1 cellular context compared by ENCODE assay signal in genomic region chr9:129442791-129443511, GRCh38.
TF ChIP-seq lines count a peak whose summit lies in the region.

No MANE protein-coding gene starts in this region.

TF ChIP-seq in HepG2, 621 proteins besides CTCF, POLR2A, EP300 and RAD21 (continued from another document and continues in another):
- TF ChIP-seq LBX2 (CRISPR knock-in tag; IDR thresholded peaks at IDR 0.05; ENCODE audit: borderline replicate concordance) (no peak), ZNF10 (CRISPR knock-in tag; IDR thresholded peaks at IDR 0.05; ENCODE audit: borderline replicate concordance, low read depth) (no peak), CREM (IDR thresholded peaks at IDR 0.05) (0 out of 2 replicates have a peak, but pooled peaks have one; percentile 30), CREM (CRISPR knock-in tag; IDR thresholded peaks at IDR 0.05) (no peak), ZNF607 (CRISPR knock-in tag; IDR thresholded peaks at IDR 0.05; ENCODE audit: borderline replicate concordance) (no peak), CEBPB (IDR thresholded peaks at IDR 0.05; ENCODE audit: borderline replicate concordance, low read depth, low read length) (no peak), ZFY (CRISPR knock-in tag; IDR thresholded peaks at IDR 0.05) (peak; percentile 22; the same call in 1 of the 2 replicates), NR0B2 (CRISPR knock-in tag; IDR thresholded peaks at IDR 0.05) (0 out of 2 replicates have a peak, but pooled peaks have one; percentile 56), ATF7-NPFF (CRISPR knock-in tag; IDR thresholded peaks at IDR 0.05; ENCODE audit: low read depth) (no peak), CBX2 (IDR thresholded peaks at IDR 0.05; ENCODE audit: low read depth, low read length) (no peak), CBX2 (CRISPR knock-in tag; IDR thresholded peaks at IDR 0.05; ENCODE audit: low read depth) (0 out of 2 replicates have a peak, but pooled peaks have one; percentile 58), ZNF660 (CRISPR knock-in tag; IDR thresholded peaks at IDR 0.05; ENCODE audit: borderline replicate concordance, low read depth) (no peak), ZNF580 (CRISPR knock-in tag; IDR thresholded peaks at IDR 0.05; ENCODE audit: borderline replicate concordance, low read depth) (no peak), ZNF546 (CRISPR knock-in tag; conservative IDR thresholded peaks at IDR 0.05) (no peak), KIAA2018 (CRISPR knock-in tag; IDR thresholded peaks at IDR 0.05; ENCODE audit: borderline replicate concordance) (no peak), ZNF570 (CRISPR knock-in tag; IDR thresholded peaks at IDR 0.05; ENCODE audit: borderline replicate concordance) (no peak), RFXANK (CRISPR knock-in tag; IDR thresholded peaks at IDR 0.05) (no peak), IRF2 (CRISPR knock-in tag; IDR thresholded peaks at IDR 0.05) (no peak), ZNF740 (CRISPR knock-in tag; IDR thresholded peaks at IDR 0.05) (no peak), GLMP (CRISPR knock-in tag; IDR thresholded peaks at IDR 0.05; ENCODE audit: borderline replicate concordance) (no peak), PPARG (CRISPR knock-in tag; conservative IDR thresholded peaks at IDR 0.05) (no peak; the same call in 1 of the 2 replicates), SKI (IDR thresholded peaks at IDR 0.05; ENCODE audit: partially characterized antibody) (peak; percentile 25), GATAD1 (CRISPR knock-in tag; IDR thresholded peaks at IDR 0.05) (no peak), KAT8 (CRISPR knock-in tag; IDR thresholded peaks at IDR 0.05) (no peak; the same call in 1 of the 2 replicates), E2F2 (CRISPR knock-in tag; IDR thresholded peaks at IDR 0.05; ENCODE audit: borderline replicate concordance) (no peak), KDM4B (CRISPR knock-in tag; IDR thresholded peaks at IDR 0.05) (no peak), SALL2 (CRISPR knock-in tag; IDR thresholded peaks at IDR 0.05) (no peak), HOXA3 (CRISPR knock-in tag; IDR thresholded peaks at IDR 0.05) (peak; percentile 73; the same call in 1 of the 2 replicates), ISL2 (CRISPR knock-in tag; IDR thresholded peaks at IDR 0.05) (peak; percentile 37; the same call in 1 of the 2 replicates), CENPT (CRISPR knock-in tag; IDR thresholded peaks at IDR 0.05; ENCODE audit: low read depth) (no peak), ZNF879 (CRISPR knock-in tag; IDR thresholded peaks at IDR 0.05) (no peak), ZNF589 (CRISPR knock-in tag; conservative IDR thresholded peaks at IDR 0.05) (no peak), HOXD1 (CRISPR knock-in tag; IDR thresholded peaks at IDR 0.05) (no peak), MAFK (conservative IDR thresholded peaks at IDR 0.05 in 1 of 2, IDR thresholded peaks at IDR 0.05 in 1 of 2; ENCODE audit: low read length in 2 of 2) (no peak), ZSCAN30 (CRISPR knock-in tag; IDR thresholded peaks at IDR 0.05) (no peak), ZNF230 (CRISPR knock-in tag; IDR thresholded peaks at IDR 0.05) (no peak), ZNF549 (CRISPR knock-in tag; IDR thresholded peaks at IDR 0.05) (no peak), NCOA1 (CRISPR knock-in tag; IDR thresholded peaks at IDR 0.05) (no peak), ZNF33B (CRISPR knock-in tag; IDR thresholded peaks at IDR 0.05) (0 out of 2 replicates have a peak, but pooled peaks have one; percentile 13), RARA (CRISPR knock-in tag; IDR thresholded peaks at IDR 0.05) (peak; percentile 60), POGZ (CRISPR knock-in tag; IDR thresholded peaks at IDR 0.05) (0 out of 2 replicates have a peak, but pooled peaks have one; percentile 41), BRD4 (CRISPR knock-in tag; IDR thresholded peaks at IDR 0.05) (0 out of 2 replicates have a peak, but pooled peaks have one; percentile 48), KMT2A (CRISPR knock-in tag; IDR thresholded peaks at IDR 0.05) (no peak), NFIC (IDR thresholded peaks at IDR 0.05; ENCODE audit: low read length) (no peak), ZSCAN25 (CRISPR knock-in tag; IDR thresholded peaks at IDR 0.05) (0 out of 2 replicates have a peak, but pooled peaks have one; percentile 27), FOXM1 (CRISPR knock-in tag; IDR thresholded peaks at IDR 0.05) (no peak), ZHX2 (IDR thresholded peaks at IDR 0.05; ENCODE audit: low read depth) (no peak), ZHX2 (CRISPR knock-in tag; IDR thresholded peaks at IDR 0.05; ENCODE audit: borderline replicate concordance) (no peak), TERF1 (CRISPR knock-in tag; IDR thresholded peaks at IDR 0.05) (no peak), ELF1 (CRISPR knock-in tag; IDR thresholded peaks at IDR 0.05) (no peak), NPAS2 (CRISPR knock-in tag; IDR thresholded peaks at IDR 0.05; ENCODE audit: borderline replicate concordance) (peak; percentile 92)
